1 cellular context compared by ENCODE assay signal in the genomic region with DNA sequence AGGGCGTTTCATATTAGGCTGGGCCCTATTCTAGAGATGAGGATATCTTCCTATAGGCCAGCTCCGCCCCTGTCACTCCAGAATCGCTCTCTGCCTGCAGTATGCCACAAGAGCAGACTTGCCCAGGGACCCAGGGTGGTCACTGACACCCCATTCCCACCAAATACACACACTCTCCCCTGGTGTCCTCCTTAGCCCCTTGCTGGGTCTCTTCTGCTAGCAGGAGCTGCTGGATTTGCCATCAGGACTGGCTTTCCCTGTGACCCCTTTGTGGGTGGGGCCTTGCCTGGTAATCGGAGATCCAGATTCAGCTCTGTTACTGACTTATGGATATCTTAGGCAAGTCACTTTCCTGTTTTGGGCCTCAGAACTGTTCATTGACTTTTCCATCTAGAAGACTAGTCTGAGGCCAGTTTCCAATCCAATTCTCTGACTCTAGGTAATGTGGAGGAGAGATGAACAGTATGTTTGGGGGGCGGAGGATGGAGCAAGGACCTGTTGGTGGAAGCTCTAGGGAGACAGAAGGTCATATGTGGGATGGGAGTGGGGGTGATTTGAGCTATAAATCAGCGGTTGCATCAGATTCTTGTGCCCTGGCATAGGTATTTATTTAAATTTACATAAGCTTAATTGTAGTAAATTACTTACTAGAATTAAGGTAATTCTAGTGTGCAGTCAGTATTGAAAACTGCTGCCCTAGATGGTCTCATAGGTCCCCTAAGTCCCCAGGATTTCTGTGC.
TF ChIP-seq lines count a peak whose summit lies in the region.

No MANE protein-coding gene starts in this region.

TF ChIP-seq in endothelial cell of umbilical vein, 7 proteins besides CTCF, POLR2A, EP300 and RAD21 (continued from another document):
- TF ChIP-seq, protein P1, sequence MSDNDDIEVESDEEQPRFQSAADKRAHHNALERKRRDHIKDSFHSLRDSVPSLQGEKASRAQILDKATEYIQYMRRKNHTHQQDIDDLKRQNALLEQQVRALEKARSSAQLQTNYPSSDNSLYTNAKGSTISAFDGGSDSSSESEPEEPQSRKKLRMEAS (IDR thresholded peaks at IDR 0.05; ENCODE audit: insufficient read depth, insufficient read length): no peak
- TF ChIP-seq JUN (IDR thresholded peaks at IDR 0.05; ENCODE audit: borderline replicate concordance, insufficient read depth, insufficient read length, low read depth) (no peak), EZH2 (IDR thresholded peaks at IDR 0.05; ENCODE audit: borderline replicate concordance, low read depth, low read length, severe bottlenecking) (no peak)
